33 cellular contexts compared by ENCODE assay signal in genomic region chr7:49995681-49996080, GRCh38.
"Had no signal": no experiment of that assay in that cellular context is flagged by ENCODE, and none has a peak within 500 bp of the region (broad histone marks: within the 10 kb centered on the region; RNA-seq: fewer than 3 reads in every experiment).

No MANE protein-coding gene starts in this region.

- DNase-seq: Karpas-422, Kasumi-1, KG1, MG63, MM.1S, MV-4-11, NCI-H1048, NCI-H1092, NCI-H1092 treated with DMSO at 0.1 percent for 48 hours, NCI-H1105, NCI-H1105 treated with DMSO at 0.1 percent for 48 hours, NCI-H1417, NCI-H1417 treated with DMSO at 0.1 percent for 48 hours, NCI-H1436, NCI-H1436 treated with DMSO at 0.1 percent for 48 hours, NCI-H146, NCI-H1694, NCI-H1694 treated with DMSO at 0.1 percent for 48 hours, NCI-H187, NCI-H187 treated with DMSO at 0.1 percent for 48 hours, NCI-H1930, NCI-H2029, NCI-H2029 treated with DMSO at 0.1 percent for 48 hours, NCI-H2081, NCI-H2081 treated with DMSO at 0.1 percent for 48 hours, NCI-H2107, NCI-H2171, NCI-H2171 treated with DMSO at 0.1 percent for 48 hours, NCI-H2227 treated with DMSO at 0.1 percent for 48 hours, NCI-H226, NCI-H345, NCI-H446, NCI-H446 treated with DMSO at 0.1 percent for 48 hours had no signal
